ENCODE assay signal across 30 cellular contexts in genomic region chr15:47496343-47497185, GRCh38.
A peak's percentile ranks its signal among the peaks of the same experiment; 100 is the strongest.
DNase-seq lines count a peak whose midpoint lies in the region; ATAC-seq and TF ChIP-seq lines count a peak whose summit lies in the region.
"Had no signal": no experiment of that assay in that cellular context is flagged by ENCODE, and none has a peak within 500 bp of the region (broad histone marks: within the 10 kb centered on the region; RNA-seq: fewer than 3 reads in every experiment).

No MANE protein-coding gene starts in this region.

- no peak overlapping the region for H3K27ac ChIP-seq in vagina
- H3K27ac ChIP-seq: breast epithelium, coronary artery, esophagus squamous epithelium, prostate gland, suprapubic skin, uterus had no signal

- H3K9me3 Mint-ChIP-seq in progenitor cell of endocrine pancreas (ENCODE audit: low read depth), result no peaks in the 10 kb centered on the region
- no peaks in the 10 kb centered on the region for H3K9me3 Mint-ChIP-seq in T-helper 2 cell treated with Interferon-gamma antibody and Interleukin-4, amounts not matched to agents 5 μg/mL and 100 μg/mL, for 36 hours
- H3K9me3 Mint-ChIP-seq: activated naive CD4-positive, alpha-beta T cell treated with anti-CD3 and anti-CD28 coated beads, Interleukin-2, amount 10 ng/mL, durations not matched to agents 7 days and 5 days; activated T-helper 1 cell treated with anti-CD3 and anti-CD28 coated beads, Interleukin-12 subunit alpha, Interleukin-12 subunit beta, Interleukin-2, Interleukin-4 antibody, amounts not matched to agents 30 ng/mL and 10 ng/mL and 1 ng/mL, durations not matched to agents 14 hours and 24 hours and 36 hours; effector memory CD8-positive, alpha-beta T cell; stimulated activated naive B cell treated with anti-CD40 and anti-IgM and Interleukin-4, amounts not matched to agents 10 μg/mL and 1 μg/mL and 100 μg/mL, for 72 hours had no signal

- no peaks in the 10 kb centered on the region for H3K36me3 Mint-ChIP-seq in progenitor cell of endocrine pancreas (ENCODE audit: insufficient read depth)
- H3K36me3 Mint-ChIP-seq in T-helper 2 cell treated with Interferon-gamma antibody and Interleukin-4, amounts not matched to agents 5 μg/mL and 100 μg/mL, for 36 hours (ENCODE audit: low read depth), result no peaks in the 10 kb centered on the region
- H3K36me3 Mint-ChIP-seq: activated naive CD4-positive, alpha-beta T cell treated with anti-CD3 and anti-CD28 coated beads, Interleukin-2, amount 10 ng/mL, durations not matched to agents 7 days and 5 days; stimulated activated naive B cell treated with anti-CD40 and anti-IgM and Interleukin-4, amounts not matched to agents 10 μg/mL and 1 μg/mL and 100 μg/mL, for 72 hours had no signal

- H3K4me3 Mint-ChIP-seq in progenitor cell of endocrine pancreas (ENCODE audit: low read depth), result no peak overlapping the region
- H3K4me3 Mint-ChIP-seq in T-helper 2 cell treated with Interferon-gamma antibody and Interleukin-4, amounts not matched to agents 5 μg/mL and 100 μg/mL, for 36 hours, result no peak overlapping the region
- H3K4me3 Mint-ChIP-seq: activated naive CD4-positive, alpha-beta T cell treated with anti-CD3 and anti-CD28 coated beads, Interleukin-2, amount 10 ng/mL, durations not matched to agents 7 days and 5 days; activated T-helper 1 cell treated with anti-CD3 and anti-CD28 coated beads, Interleukin-12 subunit alpha, Interleukin-12 subunit beta, Interleukin-2, Interleukin-4 antibody, amounts not matched to agents 30 ng/mL and 10 ng/mL and 1 ng/mL, durations not matched to agents 14 hours and 24 hours and 36 hours; effector memory CD8-positive, alpha-beta T cell; stimulated activated naive B cell treated with anti-CD40 and anti-IgM and Interleukin-4, amounts not matched to agents 10 μg/mL and 1 μg/mL and 100 μg/mL, for 72 hours had no signal

- H3K27ac Mint-ChIP-seq in progenitor cell of endocrine pancreas, result no peak overlapping the region
- no peak overlapping the region for H3K27ac Mint-ChIP-seq in T-helper 2 cell treated with Interferon-gamma antibody and Interleukin-4, amounts not matched to agents 5 μg/mL and 100 μg/mL, for 36 hours
- H3K27ac Mint-ChIP-seq: activated naive CD4-positive, alpha-beta T cell treated with anti-CD3 and anti-CD28 coated beads, Interleukin-2, amount 10 ng/mL, durations not matched to agents 7 days and 5 days; activated T-helper 1 cell treated with anti-CD3 and anti-CD28 coated beads, Interleukin-12 subunit alpha, Interleukin-12 subunit beta, Interleukin-2, Interleukin-4 antibody, amounts not matched to agents 30 ng/mL and 10 ng/mL and 1 ng/mL, durations not matched to agents 14 hours and 24 hours and 36 hours; effector memory CD8-positive, alpha-beta T cell; stimulated activated naive B cell treated with anti-CD40 and anti-IgM and Interleukin-4, amounts not matched to agents 10 μg/mL and 1 μg/mL and 100 μg/mL, for 72 hours had no signal

- ATAC-seq in mucosa of descending colon, result no peak
- ATAC-seq: effector memory CD8-positive, alpha-beta T cell; HCT116; Panc1; stimulated activated naive B cell treated with anti-CD40 and anti-IgM and Interleukin-4, amounts not matched to agents 10 μg/mL and 1 μg/mL and 100 μg/mL, for 72 hours had no signal

- intact Hi-C loops in vagina (cut with DNase I) (no loop called here), mucosa of descending colon (cut with DNase I, micrococcal nuclease) (no loop called here)

- POLR2A ChIA-PET in HEK293T (lab: Yijun Ruan, JAX), result no interaction called here

- H3K4me3 ChIP-seq in astrocyte of the cerebellum (ENCODE audit: low read depth, low read length), result no peak overlapping the region
- H3K4me3 ChIP-seq in fibroblast of pulmonary artery (replicated peaks; ENCODE audit: low read depth, low read length), result no peak overlapping the region
- H3K4me3 ChIP-seq in vagina, result no peak overlapping the region
- no peak overlapping the region for H3K4me3 ChIP-seq in mucosa of descending colon
- H3K4me3 ChIP-seq: breast epithelium, coronary artery, esophagus squamous epithelium, lung, prostate gland, suprapubic skin, uterus had no signal

- H3K27me3 ChIP-seq in vagina, result no peaks in the 10 kb centered on the region
- H3K27me3 ChIP-seq: breast epithelium, esophagus squamous epithelium, suprapubic skin, uterus had no signal

- CTCF ChIA-PET in HEK293T (lab: Yijun Ruan, JAX), result no interaction called here

- no peaks in the 10 kb centered on the region for H3K9me3 ChIP-seq in vagina
- no peaks in the 10 kb centered on the region for H3K9me3 ChIP-seq in mucosa of descending colon
- H3K9me3 ChIP-seq: breast epithelium, esophagus squamous epithelium, prostate gland, suprapubic skin, uterus had no signal

- TF ChIP-seq POLR2A in vagina (IDR thresholded peaks at IDR 0.05), result no peak

- no peaks in the 10 kb centered on the region for H3K27me3 Mint-ChIP-seq in progenitor cell of endocrine pancreas
- no peaks in the 10 kb centered on the region for H3K27me3 Mint-ChIP-seq in T-helper 2 cell treated with Interferon-gamma antibody and Interleukin-4, amounts not matched to agents 5 μg/mL and 100 μg/mL, for 36 hours (ENCODE audit: low read depth)
- H3K27me3 Mint-ChIP-seq: activated naive CD4-positive, alpha-beta T cell treated with anti-CD3 and anti-CD28 coated beads, Interleukin-2, amount 10 ng/mL, durations not matched to agents 7 days and 5 days; effector memory CD8-positive, alpha-beta T cell; stimulated activated naive B cell treated with anti-CD40 and anti-IgM and Interleukin-4, amounts not matched to agents 10 μg/mL and 1 μg/mL and 100 μg/mL, for 72 hours had no signal

- H3K36me3 ChIP-seq in vagina, result no peaks in the 10 kb centered on the region
- H3K36me3 ChIP-seq in mucosa of descending colon (ENCODE audit: low read depth), result no peaks in the 10 kb centered on the region
- H3K36me3 ChIP-seq: breast epithelium, esophagus squamous epithelium, prostate gland, suprapubic skin, uterus had no signal

- no peaks in the 10 kb centered on the region for H3K4me1 Mint-ChIP-seq in progenitor cell of endocrine pancreas (ENCODE audit: low read depth)
- H3K4me1 Mint-ChIP-seq in T-helper 2 cell treated with Interferon-gamma antibody and Interleukin-4, amounts not matched to agents 5 μg/mL and 100 μg/mL, for 36 hours (ENCODE audit: low read depth), result no peaks in the 10 kb centered on the region
- H3K4me1 Mint-ChIP-seq: activated naive CD4-positive, alpha-beta T cell treated with anti-CD3 and anti-CD28 coated beads, Interleukin-2, amount 10 ng/mL, durations not matched to agents 7 days and 5 days; stimulated activated naive B cell treated with anti-CD40 and anti-IgM and Interleukin-4, amounts not matched to agents 10 μg/mL and 1 μg/mL and 100 μg/mL, for 72 hours had no signal

- TF ChIP-seq CTCF in astrocyte of the cerebellum (IDR thresholded peaks at IDR 0.05; ENCODE audit: low read depth, low read length, missing control alignments) (peak; percentile 18), fibroblast of pulmonary artery (IDR thresholded peaks at IDR 0.05; ENCODE audit: low read length, missing control alignments) (peak; percentile 32), progenitor cell of endocrine pancreas (IDR thresholded peaks at IDR 0.05; ENCODE audit: unreplicated experiment) (peak; percentile 21), vagina (IDR thresholded peaks at IDR 0.05) (no peak), mucosa of descending colon (IDR thresholded peaks at IDR 0.05) (no peak)

- no peaks in the 10 kb centered on the region for H3K4me1 ChIP-seq in vagina
- no peaks in the 10 kb centered on the region for H3K4me1 ChIP-seq in mucosa of descending colon (ENCODE audit: low read depth)
- H3K4me1 ChIP-seq: breast epithelium, esophagus squamous epithelium, prostate gland, suprapubic skin, uterus had no signal

- in situ Hi-C loops in astrocyte of the cerebellum (cut with HindIII; ENCODE audit: low sequenced_read_pairs), result no loop called here

- DNase-seq in HEK293T (ENCODE audit: extremely low spot score) (peak; percentile 5), astrocyte of the cerebellum (ENCODE audit: low read depth) (no peak), fibroblast of pulmonary artery (ENCODE audit: low read depth) (no peak), progenitor cell of endocrine pancreas (ENCODE audit: low spot score, unreplicated experiment) (no peak), NCI-H2107 (lab: John Stamatoyannopoulos, UW) (no peak), vagina (ENCODE audit: extremely low spot score in 2 of 2) (no peak), mucosa of descending colon (no peak)
- no peak for DNase-seq in T-helper 2 cell treated with Interferon-gamma antibody and Interleukin-4, amounts not matched to agents 5 μg/mL and 100 μg/mL, for 36 hours (ENCODE audit: low spot score)
- DNase-seq: activated CD4-positive, CD25-positive, alpha-beta regulatory T cell; activated naive CD4-positive, alpha-beta T cell treated with anti-CD3 and anti-CD28 coated beads, Interleukin-2, amount 10 ng/mL, durations not matched to agents 7 days and 5 days; Calu3; DND-41; effector memory CD8-positive, alpha-beta T cell; esophagus squamous epithelium; kidney glomerular epithelial cell; NCI-H187; NCI-H524; SHP77 treated with DMSO at 0.1 percent for 48 hours; stimulated activated CD4-positive, alpha-beta T cell treated with anti-CD3 and anti-CD28 coated beads, Interleukin-15, amount 100 ng/mL, for 24 hours; stimulated activated naive B cell treated with anti-CD40 and anti-IgM and Interleukin-4, amounts not matched to agents 10 μg/mL and 1 μg/mL and 100 μg/mL, for 72 hours; SW 1271; uterus had no signal

TF ChIP-seq in HEK293T, 16 proteins besides CTCF, POLR2A, EP300 and RAD21:
- TF ChIP-seq L3MBTL2 (conservative IDR thresholded peaks at IDR 0.05) (no peak), BHLHE40 (IDR thresholded peaks at IDR 0.05; ENCODE audit: borderline replicate concordance) (no peak), ARNT (IDR thresholded peaks at IDR 0.05) (no peak), TARDBP (IDR thresholded peaks at IDR 0.05) (no peak)

Comparison
In these comparisons a context has a peak if more than half of its experiments do, and no peak if none do; other contexts are left out.
1. CTCF ChIP-seq: peak in astrocyte of the cerebellum (single experiment), fibroblast of pulmonary artery (single experiment) and progenitor cell of endocrine pancreas (single experiment); none in vagina (0 of 3) and mucosa of descending colon (single experiment).